Comparison of ENCODE assay signal across 2 cellular contexts in the genomic region with DNA sequence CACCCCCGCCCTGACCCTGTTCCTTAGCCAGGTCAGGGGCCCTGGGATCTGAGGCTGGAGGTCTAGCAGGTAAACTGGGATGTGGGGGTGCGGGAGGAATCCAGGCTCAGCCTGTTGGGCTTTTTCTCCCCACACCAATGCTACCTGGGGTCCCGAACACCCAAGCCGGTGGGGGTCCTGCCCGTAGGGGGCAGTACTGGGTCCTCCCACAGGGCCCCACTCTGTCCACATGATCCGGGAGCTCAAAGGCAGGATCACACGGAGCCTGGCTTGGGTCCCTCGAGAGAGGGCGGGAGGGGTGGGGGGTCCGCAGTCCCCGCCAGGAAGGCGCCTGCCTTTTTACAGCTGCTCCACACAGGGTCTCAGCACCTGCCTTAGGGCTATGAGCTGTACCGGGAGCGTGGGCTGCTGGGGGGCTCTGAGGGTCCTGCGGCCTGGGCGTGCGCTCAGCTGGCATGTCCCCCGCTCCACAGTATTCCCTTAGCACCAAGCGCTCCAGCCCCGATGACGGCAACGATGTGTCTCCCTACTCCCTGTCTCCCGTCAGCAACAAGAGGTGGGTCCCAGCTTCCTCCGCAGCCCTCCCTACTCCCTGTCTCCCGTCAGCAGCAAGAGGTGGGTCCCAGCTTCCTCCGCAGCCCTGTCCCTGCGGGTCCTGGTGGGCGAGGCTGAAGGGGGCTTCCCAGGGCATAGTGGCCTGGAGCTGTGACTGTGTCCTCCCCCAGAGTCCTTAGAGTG.
TF ChIP-seq lines count a peak whose summit lies in the region.

No MANE protein-coding gene starts in this region.

TF ChIP-seq in SK-N-SH, 30 proteins besides CTCF, POLR2A, EP300 and RAD21:
- TF ChIP-seq MXI1 (IDR thresholded peaks at IDR 0.05; ENCODE audit: low read depth, low read length) (no peak), JUND (IDR thresholded peaks at IDR 0.05) (no peak)
- TF ChIP-seq, protein P1, sequence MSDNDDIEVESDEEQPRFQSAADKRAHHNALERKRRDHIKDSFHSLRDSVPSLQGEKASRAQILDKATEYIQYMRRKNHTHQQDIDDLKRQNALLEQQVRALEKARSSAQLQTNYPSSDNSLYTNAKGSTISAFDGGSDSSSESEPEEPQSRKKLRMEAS (IDR thresholded peaks at IDR 0.05; ENCODE audit: low read depth): no peak

TF ChIP-seq in SK-N-SH treated with all-trans-retinoic acid at 6 μM for 48 hours, 23 proteins besides CTCF, POLR2A, EP300 and RAD21:
- TF ChIP-seq, protein P2, sequence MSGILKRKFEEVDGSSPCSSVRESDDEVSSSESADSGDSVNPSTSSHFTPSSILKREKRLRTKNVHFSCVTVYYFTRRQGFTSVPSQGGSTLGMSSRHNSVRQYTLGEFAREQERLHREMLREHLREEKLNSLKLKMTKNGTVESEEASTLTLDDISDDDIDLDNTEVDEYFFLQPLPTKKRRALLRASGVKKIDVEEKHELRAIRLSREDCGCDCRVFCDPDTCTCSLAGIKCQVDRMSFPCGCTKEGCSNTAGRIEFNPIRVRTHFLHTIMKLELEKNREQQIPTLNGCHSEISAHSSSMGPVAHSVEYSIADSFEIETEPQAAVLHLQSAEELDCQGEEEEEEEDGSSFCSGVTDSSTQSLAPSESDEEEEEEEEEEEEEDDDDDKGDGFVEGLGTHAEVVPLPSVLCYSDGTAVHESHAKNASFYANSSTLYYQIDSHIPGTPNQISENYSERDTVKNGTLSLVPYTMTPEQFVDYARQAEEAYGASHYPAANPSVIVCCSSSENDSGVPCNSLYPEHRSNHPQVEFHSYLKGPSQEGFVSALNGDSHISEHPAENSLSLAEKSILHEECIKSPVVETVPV (CRISPR knock-in tag; IDR thresholded peaks at IDR 0.05): no peak
- TF ChIP-seq, protein P3, sequence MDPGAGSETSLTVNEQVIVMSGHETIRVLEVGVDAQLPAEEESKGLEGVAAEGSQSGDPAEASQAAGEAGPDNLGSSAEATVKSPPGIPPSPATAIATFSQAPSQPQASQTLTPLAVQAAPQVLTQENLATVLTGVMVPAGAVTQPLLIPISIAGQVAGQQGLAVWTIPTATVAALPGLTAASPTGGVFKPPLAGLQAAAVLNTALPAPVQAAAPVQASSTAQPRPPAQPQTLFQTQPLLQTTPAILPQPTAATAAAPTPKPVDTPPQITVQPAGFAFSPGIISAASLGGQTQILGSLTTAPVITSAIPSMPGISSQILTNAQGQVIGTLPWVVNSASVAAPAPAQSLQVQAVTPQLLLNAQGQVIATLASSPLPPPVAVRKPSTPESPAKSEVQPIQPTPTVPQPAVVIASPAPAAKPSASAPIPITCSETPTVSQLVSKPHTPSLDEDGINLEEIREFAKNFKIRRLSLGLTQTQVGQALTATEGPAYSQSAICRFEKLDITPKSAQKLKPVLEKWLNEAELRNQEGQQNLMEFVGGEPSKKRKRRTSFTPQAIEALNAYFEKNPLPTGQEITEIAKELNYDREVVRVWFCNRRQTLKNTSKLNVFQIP (CRISPR knock-in tag; IDR thresholded peaks at IDR 0.05; ENCODE audit: borderline replicate concordance, low read depth): no peak
- TF ChIP-seq RARB (CRISPR knock-in tag; IDR thresholded peaks at IDR 0.05) (no peak), ZNF565 (CRISPR knock-in tag; conservative IDR thresholded peaks at IDR 0.05; ENCODE audit: low read depth) (no peak), BACH2 (CRISPR knock-in tag; IDR thresholded peaks at IDR 0.05; ENCODE audit: borderline replicate concordance) (no peak), ZNF8 (CRISPR knock-in tag; IDR thresholded peaks at IDR 0.05) (no peak), TCF4 (CRISPR knock-in tag; IDR thresholded peaks at IDR 0.05; ENCODE audit: borderline replicate concordance) (no peak)
- TF ChIP-seq, protein P4, sequence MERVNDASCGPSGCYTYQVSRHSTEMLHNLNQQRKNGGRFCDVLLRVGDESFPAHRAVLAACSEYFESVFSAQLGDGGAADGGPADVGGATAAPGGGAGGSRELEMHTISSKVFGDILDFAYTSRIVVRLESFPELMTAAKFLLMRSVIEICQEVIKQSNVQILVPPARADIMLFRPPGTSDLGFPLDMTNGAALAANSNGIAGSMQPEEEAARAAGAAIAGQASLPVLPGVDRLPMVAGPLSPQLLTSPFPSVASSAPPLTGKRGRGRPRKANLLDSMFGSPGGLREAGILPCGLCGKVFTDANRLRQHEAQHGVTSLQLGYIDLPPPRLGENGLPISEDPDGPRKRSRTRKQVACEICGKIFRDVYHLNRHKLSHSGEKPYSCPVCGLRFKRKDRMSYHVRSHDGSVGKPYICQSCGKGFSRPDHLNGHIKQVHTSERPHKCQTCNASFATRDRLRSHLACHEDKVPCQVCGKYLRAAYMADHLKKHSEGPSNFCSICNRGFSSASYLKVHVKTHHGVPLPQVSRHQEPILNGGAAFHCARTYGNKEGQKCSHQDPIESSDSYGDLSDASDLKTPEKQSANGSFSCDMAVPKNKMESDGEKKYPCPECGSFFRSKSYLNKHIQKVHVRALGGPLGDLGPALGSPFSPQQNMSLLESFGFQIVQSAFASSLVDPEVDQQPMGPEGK (CRISPR knock-in tag; IDR thresholded peaks at IDR 0.05; ENCODE audit: borderline replicate concordance): no peak
